1 cellular context compared by ENCODE assay signal in the genomic region with DNA sequence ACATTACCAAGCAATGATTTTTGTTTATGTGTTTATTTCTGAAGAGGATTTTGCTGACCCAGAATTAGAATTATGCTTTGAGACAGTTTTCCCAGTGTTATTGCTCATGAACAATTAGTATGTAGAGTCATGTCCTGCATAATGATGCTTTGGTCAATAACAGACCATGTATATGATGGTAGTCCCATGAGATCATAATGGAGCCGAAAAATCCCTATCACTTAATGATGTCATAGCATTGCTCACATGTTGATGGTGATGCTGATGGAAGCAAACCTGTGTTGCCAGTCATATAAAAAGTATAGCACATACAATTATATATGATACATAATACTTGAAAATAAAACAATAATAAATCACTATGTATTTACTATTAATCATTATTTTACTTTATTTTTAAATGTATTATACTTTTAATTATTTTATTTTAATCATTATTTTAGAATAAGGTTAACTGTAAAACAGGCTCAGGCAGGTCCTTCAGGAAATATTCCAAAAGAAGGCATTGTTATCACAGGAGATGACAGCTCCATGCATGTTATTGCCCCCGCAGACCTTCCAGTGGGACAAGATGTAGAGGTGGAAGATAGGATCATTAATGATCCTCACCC.
TF ChIP-seq lines count a peak whose summit lies in the region.

No MANE protein-coding gene starts in this region.

TF ChIP-seq in HepG2, 621 proteins besides CTCF, POLR2A, EP300 and RAD21 (continued from another document):
- TF ChIP-seq MAFK (conservative IDR thresholded peaks at IDR 0.05 in 1 of 2, IDR thresholded peaks at IDR 0.05 in 1 of 2; ENCODE audit: low read length in 2 of 2) (0 out of 4 replicates have a peak, but pooled peaks of 1 of the 2 experiments have one; percentile 13), HNRNPLL (IDR thresholded peaks at IDR 0.05; ENCODE audit: low read depth, low read length, poor library complexity, severe bottlenecking) (no peak), ZNF792 (CRISPR knock-in tag; IDR thresholded peaks at IDR 0.05) (no peak), ZNF143 (CRISPR knock-in tag; IDR thresholded peaks at IDR 0.05) (no peak), CREB1 (IDR thresholded peaks at IDR 0.05) (peak; percentile 65), CREB1 (CRISPR knock-in tag; IDR thresholded peaks at IDR 0.05) (no peak)
